ENCODE assay signal across 14 cellular contexts in genomic region chr12:26713885-26714383, GRCh38.
DNase-seq lines count a peak whose midpoint lies in the region; ATAC-seq lines count a peak whose summit lies in the region.
"Had no signal": no experiment of that assay in that cellular context is flagged by ENCODE, and none has a peak within 500 bp of the region (broad histone marks: within the 10 kb centered on the region; RNA-seq: fewer than 3 reads in every experiment).

No MANE protein-coding gene starts in this region.

- H3K36me3 Mint-ChIP-seq in naive B cell, result peaks cover 24 to 41% of the 10 kb centered on the region in 2 donors

- H3K9me3 Mint-ChIP-seq in naive B cell, result no peaks in the 10 kb centered on the region

- no peaks in the 10 kb centered on the region for H3K27me3 Mint-ChIP-seq in naive B cell

- peak overlapping the region in 1 of 8 donors; percentile 2 for H3K4me3 Mint-ChIP-seq in naive B cell

- ATAC-seq in GM18873 (IDR thresholded peaks at IDR 0.05; ENCODE audit: low FRiP score, unreplicated experiment) (peak; percentile 42), GM21529 (IDR thresholded peaks at IDR 0.05; ENCODE audit: unreplicated experiment) (peak; percentile 82), HG03103 (IDR thresholded peaks at IDR 0.05; ENCODE audit: low read depth, unreplicated experiment) (peak; percentile 66), naive B cell (ENCODE audit: low read depth in 2 of 2) (peak; percentile 55 to 84)
- ATAC-seq: activated CD4-positive, CD25-positive, alpha-beta regulatory T cell treated with anti-CD3 and anti-CD28 coated beads, Interleukin-2, amount 50 U/mL, for 24 hours; gastrocnemius medialis; lower lobe of right lung had no signal

- DNase-seq in naive B cell, result no peak
- DNase-seq in NCI-H1417 (lab: John Stamatoyannopoulos, UW), result no peak
- no peak for DNase-seq in NCI-H128 (lab: John Stamatoyannopoulos, UW; ENCODE audit: unreplicated experiment)
- DNase-seq in stimulated activated naive CD4-positive, alpha-beta T cell (lab: John Stamatoyannopoulos, UW), result no peak
- DNase-seq: activated naive CD4-positive, alpha-beta T cell treated with Interleukin-2 at 50 U/mL for 16 hours; colonic mucosa; gastrocnemius medialis; GM23248; lower lobe of right lung; NCI-H2171 treated with DMSO at 0.1 percent for 48 hours had no signal

- H3K27ac Mint-ChIP-seq in naive B cell, result peak overlapping the region in 1 of 6 donors; percentile 46

- peaks cover 7 to 19% (median 9%) of the 10 kb centered on the region in 3 donors for H3K4me1 Mint-ChIP-seq in naive B cell
